Comparison of ENCODE assay signal across 16 cellular contexts in genomic region chr3:64599651-64600050, GRCh38.
"Had no signal": no experiment of that assay in that cellular context is flagged by ENCODE, and none has a peak within 500 bp of the region (broad histone marks: within the 10 kb centered on the region; RNA-seq: fewer than 3 reads in every experiment).

No MANE protein-coding gene starts in this region.

- ATAC-seq: esophagus mucosa, gastroesophageal sphincter, heart right ventricle, left ventricle myocardium superior, right cardiac atrium had no signal

- H3K4me3 ChIP-seq: gastroesophageal sphincter, heart right ventricle, prostate gland, skin epidermis, testis, upper lobe of left lung had no signal

- H3K27me3 ChIP-seq: gastroesophageal sphincter, heart right ventricle, testis, upper lobe of left lung had no signal

- H3K27ac ChIP-seq: heart right ventricle, prostate gland, skin epidermis, testis, upper lobe of left lung had no signal

- H3K9me3 ChIP-seq: gastroesophageal sphincter, heart right ventricle, prostate gland, testis, upper lobe of left lung had no signal

- DNase-seq: activated CD4-positive, alpha-beta T cell treated with anti-CD3 and anti-CD28 coated beads, Interleukin-2, amount 50 U/mL, for 48 hours; activated T-cell treated with anti-CD3 and anti-CD28 coated beads for 4 hours; cerebellar nuclear complex; cortex of kidney; effector CD4-positive, alpha-beta T cell; heart right ventricle; kidney glomerular epithelial cell; left ventricle myocardium superior; right cardiac atrium; stimulated activated CD4-positive, alpha-beta T cell treated with anti-CD3 and anti-CD28 coated beads, Interleukin-4, amount 100 ng/mL, for 1 hour; testis; upper lobe of left lung had no signal

- H3K4me1 ChIP-seq: prostate gland, upper lobe of left lung had no signal
